8 cellular contexts compared by ENCODE assay signal in the genomic region with DNA sequence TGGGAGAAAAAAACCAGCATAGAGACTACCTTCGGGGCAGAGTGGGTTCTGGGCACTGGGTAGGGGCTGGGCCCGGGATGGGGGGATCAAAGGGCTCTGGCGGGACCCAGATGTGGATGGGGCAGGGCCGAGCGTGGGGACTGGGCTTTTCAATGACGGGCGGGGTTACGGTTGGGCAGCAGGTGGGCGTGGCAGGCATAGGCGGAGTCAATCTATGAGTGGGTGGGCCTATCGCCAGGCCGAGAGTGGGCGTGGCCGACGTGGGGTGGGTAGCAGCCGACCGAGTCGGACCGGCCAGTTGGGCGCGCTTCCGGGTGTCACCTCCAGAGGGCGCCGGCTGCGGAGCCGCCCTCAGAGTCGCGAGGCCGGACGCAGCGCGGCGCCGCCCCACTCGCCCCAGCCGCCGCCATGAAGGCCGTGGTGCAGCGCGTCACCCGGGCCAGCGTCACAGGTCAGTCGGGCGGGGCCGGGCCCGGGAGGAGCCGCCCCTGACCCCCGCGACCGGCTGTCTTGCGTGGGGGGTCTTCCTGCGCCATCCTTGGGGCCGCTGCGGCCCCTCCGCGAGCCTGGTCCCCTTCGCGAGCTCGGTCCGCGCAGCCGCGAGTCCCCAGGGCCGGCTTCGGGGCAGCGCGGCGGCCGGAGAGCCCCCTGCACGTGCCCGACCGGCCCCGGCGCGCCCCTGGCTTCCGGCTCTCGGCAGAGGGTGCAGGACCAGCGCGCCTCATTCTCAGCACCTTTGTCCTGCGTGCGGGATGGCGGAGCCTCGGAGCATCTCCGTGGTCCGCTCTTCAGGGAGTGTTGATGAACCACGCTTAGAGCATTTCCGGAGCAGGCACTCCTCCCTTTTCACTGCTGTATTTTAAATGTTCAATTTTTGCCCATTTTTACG.
A peak's percentile ranks its signal among the peaks of the same experiment; 100 is the strongest.
DNase-seq lines count a peak whose midpoint lies in the region; ATAC-seq and TF ChIP-seq lines count a peak whose summit lies in the region.

A gene with protein sequence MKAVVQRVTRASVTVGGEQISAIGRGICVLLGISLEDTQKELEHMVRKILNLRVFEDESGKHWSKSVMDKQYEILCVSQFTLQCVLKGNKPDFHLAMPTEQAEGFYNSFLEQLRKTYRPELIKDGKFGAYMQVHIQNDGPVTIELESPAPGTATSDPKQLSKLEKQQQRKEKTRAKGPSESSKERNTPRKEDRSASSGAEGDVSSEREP (plus strand): TSS at position 390 of the 889 bp plus-strand sequence. CDS start 19 bp downstream, at position 409.

- TF ChIP-seq CTCF in AG10803 (conservative IDR thresholded peaks at IDR 0.05; ENCODE audit: low read length): peak; percentile 51

- DNase-seq in AG10803 (ENCODE audit: low read depth): peak; percentile 83
- peak; percentile 96 for DNase-seq in NCI-H2227 (lab: John Stamatoyannopoulos, UW; ENCODE audit: unreplicated experiment)
- DNase-seq in activated CD4-positive, CD25-positive, alpha-beta regulatory T cell (lab: John Stamatoyannopoulos, UW): peak; percentile 58 to 76 (median 68)
- peak in 60 of 61 donors; percentile 7 to 96 (median 85) for DNase-seq in caudate nucleus (lab: John Stamatoyannopoulos, UW)
- peak; percentile 95 for DNase-seq in islet precursor cell
- DNase-seq in stimulated activated CD4-positive, alpha-beta T cell treated with anti-CD3 and anti-CD28 coated beads, Interleukin-12 subunit alpha, Interleukin-12 subunit beta, amount 100 ng/mL, for 4 hours: peak; percentile 86

- ATAC-seq in GM18909 (IDR thresholded peaks at IDR 0.05; ENCODE audit: poor library complexity, unreplicated experiment) (peak; percentile 90), HG03159 (IDR thresholded peaks at IDR 0.05; ENCODE audit: unreplicated experiment) (peak; percentile 94)

- peak within 1 kb of the TSS; percentile 86 for H3K4me3 ChIP-seq in AG10803 (ENCODE audit: low read length)

- peak within 1 kb of the TSS; percentile 71 for H3K27ac ChIP-seq in caudate nucleus (ENCODE audit: low read depth, low read length)

Comparison
In these comparisons a context has a peak if more than half of its experiments do, and no peak if none do; other contexts are left out.
1. Peak in every context shown above with its lines: DNase-seq, ATAC-seq, H3K4me3 ChIP-seq and H3K27ac ChIP-seq.